Comparison of ENCODE assay signal across 28 cellular contexts in the genomic region with DNA sequence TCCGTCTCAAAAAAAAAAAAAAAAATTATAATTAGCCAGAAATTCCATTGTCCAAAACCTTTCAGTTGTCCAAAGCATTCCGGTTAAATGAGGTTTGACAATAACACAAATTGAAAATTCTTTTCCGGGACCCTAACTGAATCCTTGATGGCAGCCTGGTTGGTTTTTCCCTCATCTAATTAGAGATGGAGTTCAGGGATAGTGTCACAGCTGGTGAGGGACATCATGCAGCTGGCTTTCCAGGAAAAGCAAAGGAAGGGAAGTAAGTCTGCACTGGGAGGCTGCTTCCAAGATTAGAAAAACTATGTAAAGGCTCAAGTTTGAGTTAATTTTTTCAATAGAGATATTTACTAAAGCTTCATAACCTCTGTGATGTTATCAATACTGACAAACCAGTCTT.
"Had no signal": no experiment of that assay in that cellular context is flagged by ENCODE, and none has a peak within 500 bp of the region (broad histone marks: within the 10 kb centered on the region; RNA-seq: fewer than 3 reads in every experiment).

No MANE protein-coding gene starts in this region.

- ATAC-seq: left colon; mucosa of descending colon; naive thymus-derived CD4-positive, alpha-beta T cell; natural killer cell treated with Interleukin-12 subunit alpha and Interleukin-12 subunit beta and Interleukin-15 and Interleukin-18, amount 100 ng/mL, for 72 hours; pancreas; psoas muscle; right lobe of liver; stimulated activated effector memory CD8-positive, alpha-beta T cell treated with anti-CD3 and anti-CD28 coated beads, Interleukin-12 subunit alpha, Interleukin-12 subunit beta, amount 100 ng/mL, for 72 hours; upper lobe of right lung had no signal

- H3K27ac Mint-ChIP-seq: naive thymus-derived CD4-positive, alpha-beta T cell; natural killer cell treated with Interleukin-12 subunit alpha and Interleukin-12 subunit beta and Interleukin-15 and Interleukin-18, amount 100 ng/mL, for 72 hours; stimulated activated effector memory CD8-positive, alpha-beta T cell treated with anti-CD3 and anti-CD28 coated beads, Interleukin-12 subunit alpha, Interleukin-12 subunit beta, amount 100 ng/mL, for 72 hours; stimulated activated naive CD8-positive, alpha-beta T cell treated with anti-CD3 and anti-CD28 coated beads, Interleukin-15, Interleukin-2, amounts not matched to agents 100 ng/mL and 50 ng/mL, for 24 hours had no signal

- H3K27me3 Mint-ChIP-seq: naive thymus-derived CD4-positive, alpha-beta T cell; stimulated activated naive CD8-positive, alpha-beta T cell treated with anti-CD3 and anti-CD28 coated beads, Interleukin-15, Interleukin-2, amounts not matched to agents 100 ng/mL and 50 ng/mL, for 24 hours had no signal

- H3K27ac ChIP-seq: left ventricle myocardium inferior, pancreas, psoas muscle, right lobe of liver, skin epidermis, suprapubic skin, thoracic aorta, tibial artery, upper lobe of right lung had no signal

- H3K4me1 ChIP-seq: left ventricle myocardium inferior, pancreas, psoas muscle, right lobe of liver, suprapubic skin, tibial artery, upper lobe of right lung had no signal

- H3K4me1 Mint-ChIP-seq: stimulated activated effector memory CD8-positive, alpha-beta T cell treated with anti-CD3 and anti-CD28 coated beads, Interleukin-12 subunit alpha, Interleukin-12 subunit beta, amount 100 ng/mL, for 72 hours had no signal

- H3K36me3 Mint-ChIP-seq: naive thymus-derived CD4-positive, alpha-beta T cell; stimulated activated effector memory CD8-positive, alpha-beta T cell treated with anti-CD3 and anti-CD28 coated beads, Interleukin-12 subunit alpha, Interleukin-12 subunit beta, amount 100 ng/mL, for 72 hours had no signal

- H3K4me3 Mint-ChIP-seq: naive thymus-derived CD4-positive, alpha-beta T cell; natural killer cell treated with Interleukin-12 subunit alpha and Interleukin-12 subunit beta and Interleukin-15 and Interleukin-18, amount 100 ng/mL, for 72 hours; stimulated activated effector memory CD8-positive, alpha-beta T cell treated with anti-CD3 and anti-CD28 coated beads, Interleukin-12 subunit alpha, Interleukin-12 subunit beta, amount 100 ng/mL, for 72 hours; stimulated activated naive CD8-positive, alpha-beta T cell treated with anti-CD3 and anti-CD28 coated beads, Interleukin-15, Interleukin-2, amounts not matched to agents 100 ng/mL and 50 ng/mL, for 24 hours had no signal

- DNase-seq: head of caudate nucleus; hippocampal formation; kidney glomerular epithelial cell; left colon; left ventricle myocardium inferior; midbrain; mucosa of descending colon; naive thymus-derived CD4-positive, alpha-beta T cell; nucleus accumbens; pancreas; posterior cingulate gyrus; psoas muscle; right lobe of liver; stimulated activated CD4-positive, alpha-beta T cell treated with anti-CD3 and anti-CD28 coated beads, Interleukin-12 subunit alpha, Interleukin-12 subunit beta, amount 100 ng/mL, for 4 hours; stimulated activated CD4-positive, alpha-beta T cell treated with anti-CD3 and anti-CD28 coated beads, Interleukin-15, amount 100 ng/mL, for 24 hours; stimulated activated CD4-positive, alpha-beta T cell treated with anti-CD3 and anti-CD28 coated beads, Interleukin-2, amount 100 ng/mL, for 24 hours; stimulated activated CD4-positive, alpha-beta T cell treated with anti-CD3 and anti-CD28 coated beads, Interleukin-4, amount 100 ng/mL, for 24 hours; stimulated activated naive CD4-positive, alpha-beta T cell; tibial artery; trophoblast cell; upper lobe of right lung had no signal

- H3K9me3 ChIP-seq: suprapubic skin, upper lobe of right lung had no signal

- H3K4me3 ChIP-seq: left ventricle myocardium inferior, lung, mucosa of descending colon, pancreas, psoas muscle, right lobe of liver, skin epidermis, suprapubic skin, thoracic aorta, tibial artery, upper lobe of right lung had no signal

- H3K36me3 ChIP-seq: left ventricle myocardium inferior, pancreas, right lobe of liver, suprapubic skin, thoracic aorta, tibial artery, upper lobe of right lung had no signal

- H3K27me3 ChIP-seq: pancreas, right lobe of liver, suprapubic skin, tibial artery, upper lobe of right lung had no signal
